In the genomic region with DNA sequence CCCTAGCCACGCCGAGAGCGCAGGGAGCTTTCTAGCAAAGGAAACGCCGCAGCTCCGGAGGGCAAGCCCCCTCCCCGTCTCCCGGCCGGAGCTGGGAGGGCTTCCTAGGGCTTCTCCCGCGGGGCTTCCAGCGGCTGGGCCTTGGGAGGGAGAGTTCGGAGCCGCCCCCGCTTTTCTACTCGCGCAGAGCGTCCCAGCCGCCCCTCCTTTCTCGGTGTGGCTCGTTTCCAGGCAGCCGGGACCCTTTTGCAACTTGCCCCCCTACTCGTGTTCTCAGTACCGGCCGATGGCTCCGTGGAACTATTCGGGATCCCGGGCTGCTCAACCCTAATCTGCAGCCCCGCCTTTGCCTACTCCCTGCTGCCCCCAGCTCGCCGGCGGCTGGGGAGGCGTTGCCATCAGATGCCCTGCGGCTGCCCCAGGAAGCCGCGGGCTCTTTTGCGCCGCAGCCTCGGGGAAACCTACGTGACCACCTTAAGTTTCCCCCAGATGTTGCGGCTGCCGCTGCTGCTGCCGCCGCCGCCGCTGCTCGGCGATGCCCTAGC, we compare ENCODE assay signal across 8 cellular contexts. TPM values are rescaled to one million over a fixed set of nuclear protein-coding genes. Genes with fewer than 3 reads are reported as not detected.
DNase-seq lines count a peak whose midpoint lies in the region; ATAC-seq and TF ChIP-seq lines count a peak whose summit lies in the region.

No MANE protein-coding gene starts in this region.

- H3K4me1 ChIP-seq in muscle layer of duodenum (ENCODE audit: control insufficient read depth in 1 of 2, insufficient read depth in 2 of 2, low read length in 2 of 2) (peaks cover 0 to 4% of the 10 kb centered on the region in 2 donors), thyroid gland (peaks cover 15 to 17% of the 10 kb centered on the region in 2 donors)

- intact Hi-C loops in thyroid gland (cut with DNase I) = no loop called here

- no peaks in the 10 kb centered on the region for H3K9me3 ChIP-seq in muscle layer of duodenum (ENCODE audit: control insufficient read depth in 1 of 2, low read length in 2 of 2)
- H3K9me3 ChIP-seq in thyroid gland = no peaks in the 10 kb centered on the region

- H3K4me3 Mint-ChIP-seq in activated CD8-positive, alpha-beta T cell treated with anti-CD3 and anti-CD28 coated beads, Interleukin-2, amount 10 ng/mL, durations not matched to agents 7 days and 5 days = peak overlapping the region; percentile 90

- peaks cover 54% of the 10 kb centered on the region for H3K4me1 Mint-ChIP-seq in activated CD8-positive, alpha-beta T cell treated with anti-CD3 and anti-CD28 coated beads, Interleukin-2, amount 10 ng/mL, durations not matched to agents 7 days and 5 days (ENCODE audit: low read depth)

- peak overlapping the region; percentile 99 for H3K27ac ChIP-seq in muscle layer of duodenum (ENCODE audit: low read length)
- H3K27ac ChIP-seq in thyroid gland = peak overlapping the region; percentile 89 to 100 (median 100)

- H3K27me3 Mint-ChIP-seq in activated CD8-positive, alpha-beta T cell treated with anti-CD3 and anti-CD28 coated beads, Interleukin-2, amount 10 ng/mL, durations not matched to agents 7 days and 5 days (ENCODE audit: low read depth) = peaks cover 25% of the 10 kb centered on the region

- peaks cover 5 to 19% of the 10 kb centered on the region in 2 donors for H3K36me3 ChIP-seq in muscle layer of duodenum (ENCODE audit: control insufficient read depth in 1 of 2, insufficient read depth in 2 of 2, low read length in 2 of 2)
- H3K36me3 ChIP-seq in thyroid gland = no peaks in the 10 kb centered on the region

- H3K9me3 Mint-ChIP-seq in activated CD8-positive, alpha-beta T cell treated with anti-CD3 and anti-CD28 coated beads, Interleukin-2, amount 10 ng/mL, durations not matched to agents 7 days and 5 days (ENCODE audit: insufficient read depth) = no peaks in the 10 kb centered on the region

- ATAC-seq in HG02588 (IDR thresholded peaks at IDR 0.05; ENCODE audit: unreplicated experiment) = peak; percentile 39
- peak; percentile 32 for ATAC-seq in activated CD8-positive, alpha-beta T cell treated with anti-CD3 and anti-CD28 coated beads, Interleukin-2, amount 10 ng/mL, durations not matched to agents 7 days and 5 days

- TF ChIP-seq CTCF in thyroid gland (IDR thresholded peaks at IDR 0.05) = peak in 1 of 6 experiments; percentile 23

- H3K27ac Mint-ChIP-seq in activated CD8-positive, alpha-beta T cell treated with anti-CD3 and anti-CD28 coated beads, Interleukin-2, amount 10 ng/mL, durations not matched to agents 7 days and 5 days = peak overlapping the region; percentile 90

- TF ChIP-seq POLR2A in erythroblast (IDR thresholded peaks at IDR 0.05; ENCODE audit: low read length) = no peak
- peak in 1 of 2 donors; percentile 53 for TF ChIP-seq POLR2A in thyroid gland (IDR thresholded peaks at IDR 0.05)

- peaks cover 14% of the 10 kb centered on the region for H3K36me3 Mint-ChIP-seq in activated CD8-positive, alpha-beta T cell treated with anti-CD3 and anti-CD28 coated beads, Interleukin-2, amount 10 ng/mL, durations not matched to agents 7 days and 5 days (ENCODE audit: low read depth)

- WGBS in thyroid gland, 2 donors = 0 to 1% methylated on average over 32 of the region's 48 CpGs

- H3K27me3 ChIP-seq in muscle layer of duodenum (ENCODE audit: low read depth, low read length) = peaks cover 9% of the 10 kb centered on the region
- no peaks in the 10 kb centered on the region for H3K27me3 ChIP-seq in thyroid gland

- CTCF ChIA-PET in activated CD8-positive, alpha-beta T cell treated with anti-CD3 and anti-CD28 coated beads, Interleukin-2, amount 10 ng/mL, durations not matched to agents 7 days and 5 days (lab: Charles Lee) = interaction anchor here (0.6 to 3.3 kb wide), 14 partner anchors 9 to 255 kb away, joined by 3 to 46 read pairs (median 5); a partner anchor contains a TSS

- DNase-seq in activated naive CD4-positive, alpha-beta T cell (lab: John Stamatoyannopoulos, UW) = peak in 3 of 4 experiments; percentile 40 to 80 (median 46)
- DNase-seq in activated naive CD4-positive, alpha-beta T cell treated with Interleukin-2 at 50 U/mL for 16 hours = no peak
- DNase-seq in NCI-H146 (lab: John Stamatoyannopoulos, UW) = peak; percentile 85
- DNase-seq in activated CD8-positive, alpha-beta T cell treated with anti-CD3 and anti-CD28 coated beads, Interleukin-2, amount 10 ng/mL, durations not matched to agents 7 days and 5 days = peak; percentile 77
- DNase-seq in erythroblast (lab: John Stamatoyannopoulos, UW) = peak; percentile 81 to 88
- DNase-seq in thyroid gland = peak; percentile 67 to 70

- POLR2A ChIA-PET in activated CD8-positive, alpha-beta T cell treated with anti-CD3 and anti-CD28 coated beads, Interleukin-2, amount 10 ng/mL, durations not matched to agents 7 days and 5 days (lab: Charles Lee) = interaction anchor here (0.7 to 2.7 kb wide), 6 partner anchors 9 to 928 kb away, joined by 3 to 21 read pairs (median 4); no protein-coding TSS in a partner anchor

- H3K4me3 ChIP-seq in muscle layer of duodenum (ENCODE audit: low read depth in 1 of 2, low read length in 2 of 2) = peak overlapping the region; percentile 84 to 89
- peak overlapping the region; percentile 9 to 83 (median 76) for H3K4me3 ChIP-seq in thyroid gland (replicated peaks in 1 of 3)

RNA-seq across cellular contexts. Expression of a gene that starts 1.5 kb away (rescaled TPM):
- 1 to 10 TPM; 1.9 to 2.0 TPM for total RNA-seq in activated CD8-positive, alpha-beta T cell treated with anti-CD3 and anti-CD28 coated beads, Interleukin-2, amount 10 ng/mL, durations not matched to agents 7 days and 5 days
- 1 to 10 TPM; 4.2 to 7.5 (median 5.0) TPM for total RNA-seq in thyroid gland
